Comparison of ENCODE assay signal across 34 cellular contexts in genomic region chr3:67044295-67044694, GRCh38. TPM values are rescaled to one million over a fixed set of nuclear protein-coding genes. Genes with fewer than 3 reads are reported as not detected.
DNase-seq lines count a peak whose midpoint lies in the region; ATAC-seq and TF ChIP-seq lines count a peak whose summit lies in the region.
"Had no signal": no experiment of that assay in that cellular context is flagged by ENCODE, and none has a peak within 500 bp of the region (broad histone marks: within the 10 kb centered on the region; RNA-seq: fewer than 3 reads in every experiment).

No MANE protein-coding gene starts in this region.

- peak overlapping the region; percentile 88; the same call in 1 of the 2 replicates for H2AFZ ChIP-seq in OCI-LY7 (ENCODE audit: low read length)
- no peak overlapping the region for H2AFZ ChIP-seq in fibroblast of lung (ENCODE audit: low read length)
- H2AFZ ChIP-seq: parathyroid adenoma, PC-9 had no signal

- H3K4me3 Mint-ChIP-seq in stimulated activated memory B cell treated with anti-CD40 and anti-IgM and Interleukin-4, amounts not matched to agents 10 μg/mL and 1 μg/mL and 100 μg/mL, for 72 hours: no peak overlapping the region
- no peak overlapping the region for H3K4me3 Mint-ChIP-seq in activated naive CD4-positive, alpha-beta T cell treated with anti-CD3 and anti-CD28 coated beads for 36 hours
- no peak overlapping the region for H3K4me3 Mint-ChIP-seq in effector memory CD8-positive, alpha-beta T cell
- H3K4me3 Mint-ChIP-seq: H9, immature natural killer cell, memory B cell, neural crest cell had no signal

- H3K4me2 ChIP-seq in OCI-LY7 (ENCODE audit: low read length): no peak overlapping the region
- no peak overlapping the region for H3K4me2 ChIP-seq in fibroblast of lung (ENCODE audit: extremely low read depth, insufficient read depth, low read length)
- H3K4me2 ChIP-seq: PC-9 had no signal

- H3K36me3 ChIP-seq in OCI-LY7 (ENCODE audit: insufficient read depth, low read length) (peaks cover 5% of the 10 kb centered on the region; the same call in 1 of the 2 replicates), fibroblast of lung (ENCODE audit: control insufficient read depth, insufficient read depth, low read length) (no peaks in the 10 kb centered on the region)
- H3K36me3 ChIP-seq: breast epithelium had no signal

- TF ChIP-seq CTCF in OCI-LY7 (conservative IDR thresholded peaks at IDR 0.05; ENCODE audit: low read length) (no peak), fibroblast of lung (conservative IDR thresholded peaks at IDR 0.05 in 1 of 2, IDR thresholded peaks at IDR 0.05 in 1 of 2; ENCODE audit: low read depth in 1 of 2, low read length in 2 of 2) (no peak), GM13977 (IDR thresholded peaks at IDR 0.05; ENCODE audit: extremely low read depth, insufficient read depth, missing control alignments) (no peak)

- H4K20me1 ChIP-seq in OCI-LY7 (ENCODE audit: insufficient read depth, low read length) (no peaks in the 10 kb centered on the region), fibroblast of lung (ENCODE audit: control insufficient read depth, extremely low read depth, insufficient read depth, low read length) (no peaks in the 10 kb centered on the region)

- H3K9me2 ChIP-seq in OCI-LY7 (ENCODE audit: insufficient read depth, low read length): no peaks in the 10 kb centered on the region

- no peak overlapping the region for H3K9ac ChIP-seq in fibroblast of lung (ENCODE audit: insufficient read depth, low read length)
- H3K9ac ChIP-seq: parathyroid adenoma had no signal

- intact Hi-C loops in OCI-LY7 (cut with micrococcal nuclease; ENCODE audit: unreplicated experiment): loop anchor here (10.0 kb wide), 1 partner anchor 611 kb away; the partner anchor contains the start of gene SUCLG2
- intact Hi-C loops in activated naive CD4-positive, alpha-beta T cell treated with anti-CD3 and anti-CD28 coated beads for 36 hours (cut with micrococcal nuclease): no loop called here

- ATAC-seq in stimulated activated memory B cell treated with anti-CD40 and anti-IgM and Interleukin-4, amounts not matched to agents 10 μg/mL and 1 μg/mL and 100 μg/mL, for 72 hours: no peak
- no peak for ATAC-seq in effector memory CD8-positive, alpha-beta T cell (replicated peaks)
- ATAC-seq: GM12878, left colon, Right ventricle myocardium inferior, SK-N-SH treated with all-trans-retinoic acid at 6 μM for 48 hours had no signal

- H3K27me3 Mint-ChIP-seq in stimulated activated memory B cell treated with anti-CD40 and anti-IgM and Interleukin-4, amounts not matched to agents 10 μg/mL and 1 μg/mL and 100 μg/mL, for 72 hours: no peaks in the 10 kb centered on the region
- no peaks in the 10 kb centered on the region for H3K27me3 Mint-ChIP-seq in activated naive CD4-positive, alpha-beta T cell treated with anti-CD3 and anti-CD28 coated beads for 36 hours (ENCODE audit: low read depth)
- no peaks in the 10 kb centered on the region for H3K27me3 Mint-ChIP-seq in effector memory CD8-positive, alpha-beta T cell
- H3K27me3 Mint-ChIP-seq: IgD-negative memory B cell, memory B cell had no signal

- H3K4me1 ChIP-seq in OCI-LY7 (ENCODE audit: insufficient read depth, low read length, poor library complexity, severe bottlenecking) (peaks cover 44% of the 10 kb centered on the region), fibroblast of lung (ENCODE audit: control insufficient read depth, extremely low read depth, insufficient read depth, low read length) (peaks cover 2% of the 10 kb centered on the region)
- H3K4me1 ChIP-seq: breast epithelium, parathyroid adenoma had no signal

- H3K27me3 ChIP-seq in fibroblast of lung (ENCODE audit: control insufficient read depth, insufficient read depth, low read length): no peaks in the 10 kb centered on the region
- H3K27me3 ChIP-seq: breast epithelium had no signal

- peak overlapping the region; percentile 46 for H3K27ac Mint-ChIP-seq in stimulated activated memory B cell treated with anti-CD40 and anti-IgM and Interleukin-4, amounts not matched to agents 10 μg/mL and 1 μg/mL and 100 μg/mL, for 72 hours
- H3K27ac Mint-ChIP-seq in activated naive CD4-positive, alpha-beta T cell treated with anti-CD3 and anti-CD28 coated beads for 36 hours: no peak overlapping the region
- H3K27ac Mint-ChIP-seq in effector memory CD8-positive, alpha-beta T cell: no peak overlapping the region
- H3K27ac Mint-ChIP-seq: H9, immature natural killer cell had no signal

- H3K9me3 Mint-ChIP-seq in stimulated activated memory B cell treated with anti-CD40 and anti-IgM and Interleukin-4, amounts not matched to agents 10 μg/mL and 1 μg/mL and 100 μg/mL, for 72 hours: peaks cover 2% of the 10 kb centered on the region
- H3K9me3 Mint-ChIP-seq in activated naive CD4-positive, alpha-beta T cell treated with anti-CD3 and anti-CD28 coated beads for 36 hours: no peaks in the 10 kb centered on the region
- H3K9me3 Mint-ChIP-seq in effector memory CD8-positive, alpha-beta T cell: no peaks in the 10 kb centered on the region
- H3K9me3 Mint-ChIP-seq: H9, IgD-negative memory B cell, neural crest cell had no signal

- POLR2A ChIA-PET in OCI-LY7 (lab: Charles Lee): interaction anchor here (0.6 to 6.4 kb wide), 7 partner anchors 8 to 788 kb away, joined by 3 to 115 read pairs (median 8); no protein-coding TSS in a partner anchor

- peaks cover 22% of the 10 kb centered on the region for H3K4me1 Mint-ChIP-seq in stimulated activated memory B cell treated with anti-CD40 and anti-IgM and Interleukin-4, amounts not matched to agents 10 μg/mL and 1 μg/mL and 100 μg/mL, for 72 hours
- H3K4me1 Mint-ChIP-seq in activated naive CD4-positive, alpha-beta T cell treated with anti-CD3 and anti-CD28 coated beads for 36 hours (ENCODE audit: low read depth): no peaks in the 10 kb centered on the region
- peaks cover 2 to 6% of the 10 kb centered on the region in 2 donors for H3K4me1 Mint-ChIP-seq in effector memory CD8-positive, alpha-beta T cell (ENCODE audit: low read depth in 2 of 2)
- H3K4me1 Mint-ChIP-seq: neural crest cell had no signal

- H3K9me3 ChIP-seq in OCI-LY7 (ENCODE audit: low read length) (peaks cover 5% of the 10 kb centered on the region; the same call in 1 of the 2 replicates), fibroblast of lung (ENCODE audit: control insufficient read depth, insufficient read depth, low read depth, low read length) (no peaks in the 10 kb centered on the region)
- H3K9me3 ChIP-seq: breast epithelium had no signal

- peaks cover 7% of the 10 kb centered on the region for H3K36me3 Mint-ChIP-seq in stimulated activated memory B cell treated with anti-CD40 and anti-IgM and Interleukin-4, amounts not matched to agents 10 μg/mL and 1 μg/mL and 100 μg/mL, for 72 hours
- no peaks in the 10 kb centered on the region for H3K36me3 Mint-ChIP-seq in activated naive CD4-positive, alpha-beta T cell treated with anti-CD3 and anti-CD28 coated beads for 36 hours (ENCODE audit: low read depth)
- H3K36me3 Mint-ChIP-seq in effector memory CD8-positive, alpha-beta T cell (ENCODE audit: insufficient read depth): no peaks in the 10 kb centered on the region
- H3K36me3 Mint-ChIP-seq: IgD-negative memory B cell, immature natural killer cell had no signal

- no peak overlapping the region for H3K27ac ChIP-seq in OCI-LY7 (ENCODE audit: low read depth, low read length, poor library complexity, severe bottlenecking)
- H3K27ac ChIP-seq in fibroblast of lung (ENCODE audit: insufficient read depth, low read length): no peak overlapping the region
- H3K27ac ChIP-seq: breast epithelium, parathyroid adenoma, PC-9 had no signal

- BruUV-seq in OCI-LY7 (replicated peaks; lab: Mats Ljungman, UMichigan): no TSS peak

- H3K4me3 ChIP-seq in OCI-LY7 (ENCODE audit: low read depth, low read length, poor library complexity, severe bottlenecking) (no peak overlapping the region), fibroblast of lung (replicated peaks in 1 of 4; ENCODE audit: control extremely low read depth in 1 of 4, insufficient read depth in 1 of 4, low read depth in 3 of 4, low read length in 4 of 4) (no peak overlapping the region)
- H3K4me3 ChIP-seq: breast epithelium, GM12878, PC-9 had no signal

- H3K79me2 ChIP-seq in OCI-LY7 (ENCODE audit: insufficient read depth, low read depth, low read length): no peaks in the 10 kb centered on the region
- no peaks in the 10 kb centered on the region for H3K79me2 ChIP-seq in fibroblast of lung (ENCODE audit: control insufficient read depth, insufficient read depth, low read length)
- H3K79me2 ChIP-seq: parathyroid adenoma had no signal

- in situ Hi-C loops in GM13977 (cut with MboI; ENCODE audit: low pct_unique_long_range_greater_than_20kb, low sequenced_read_pairs, unreplicated experiment): no loop called here

- CTCF ChIA-PET in OCI-LY7 (lab: Charles Lee; ENCODE audit: unreplicated experiment): no interaction called here
- CTCF ChIA-PET in activated naive CD4-positive, alpha-beta T cell treated with anti-CD3 and anti-CD28 coated beads for 36 hours (lab: Charles Lee): no interaction called here

- DNase-seq in GM03348 (ENCODE audit: low spot score) (peak; percentile 3), OCI-LY7 (ENCODE audit: low spot score) (no peak), fibroblast of lung (ENCODE audit: low read depth in 2 of 2) (peak; percentile 1 to 44), NCI-H1436 treated with DMSO at 0.1 percent for 48 hours (lab: John Stamatoyannopoulos, UW) (no peak), GM13977 (ENCODE audit: low spot score) (no peak)
- DNase-seq in activated naive CD4-positive, alpha-beta T cell treated with anti-CD3 and anti-CD28 coated beads for 36 hours: no peak
- no peak for DNase-seq in effector memory CD8-positive, alpha-beta T cell
- DNase-seq: activated CD4-positive, alpha-beta T cell treated with anti-CD3 and anti-CD28 coated beads, Interleukin-2, amount 50 U/mL, for 48 hours; activated CD4-positive, CD25-positive, alpha-beta regulatory T cell treated with anti-CD3 and anti-CD28 coated beads, Interleukin-2, amount 50 U/mL, for 72 hours; activated naive CD4-positive, alpha-beta T cell treated with anti-CD3 and anti-CD28 coated beads, Interleukin-2, amount 50 U/mL, for 16 hours; amniotic stem cell; Calu3; DND-41; H9; immature natural killer cell; left colon; NCI-H1694 treated with DMSO at 0.1 percent for 48 hours; NCI-H2171; NCI-H510A; NK-92 treated with Interleukin-12 subunit alpha and Interleukin-12 subunit beta, amount 100 ng/mL, for 24 hours; PC-9; retina; small intestine; stimulated activated naive CD4-positive, alpha-beta T cell treated with Interleukin-2 at 50 U/mL for 16 hours; T-helper 2 cell had no signal

RNA-seq across cellular contexts. Expression of gene KBTBD8, which starts 46.2 kb away (rescaled TPM):
- total RNA-seq in OCI-LY7 (2014; rRNA removed; shearing (Covaris generic)): 16.4 and 18.4 TPM in 2 replicates
- total RNA-seq in OCI-LY7 (2022) (24.8 and 26.3 TPM in 2 replicates), fibroblast of lung (1.0 and 2.3 TPM in 2 replicates)
- polyA plus RNA-seq in fibroblast of lung: 1.1 and 4.2 TPM in 2 replicates
- polyA plus RNA-seq in fibroblast of lung (2012): 1.5 and 2.7 TPM in 2 replicates
- 8.5 TPM in 1 of 2 replicates, not detected in the other for polyA minus RNA-seq in fibroblast of lung (ENCODE audit: low replicate concordance)
- 1 to 10 TPM; 6.8 to 7.4 TPM for total RNA-seq in activated naive CD4-positive, alpha-beta T cell treated with anti-CD3 and anti-CD28 coated beads for 36 hours
- total RNA-seq: PC-9 had no signal

Comparison
In these comparisons a context has a peak if more than half of its experiments do, and no peak if none do; other contexts are left out.
1. DNase-seq: peak in GM03348 (single experiment) and fibroblast of lung (2 of 2); none in OCI-LY7 (single experiment), activated naive CD4-positive, alpha-beta T cell treated with anti-CD3 and anti-CD28 coated beads for 36 hours (single experiment), NCI-H1436 treated with DMSO at 0.1 percent for 48 hours (single experiment), GM13977 (single experiment) and effector memory CD8-positive, alpha-beta T cell (0 of 3).